27 cellular contexts compared by ENCODE assay signal in the genomic region with DNA sequence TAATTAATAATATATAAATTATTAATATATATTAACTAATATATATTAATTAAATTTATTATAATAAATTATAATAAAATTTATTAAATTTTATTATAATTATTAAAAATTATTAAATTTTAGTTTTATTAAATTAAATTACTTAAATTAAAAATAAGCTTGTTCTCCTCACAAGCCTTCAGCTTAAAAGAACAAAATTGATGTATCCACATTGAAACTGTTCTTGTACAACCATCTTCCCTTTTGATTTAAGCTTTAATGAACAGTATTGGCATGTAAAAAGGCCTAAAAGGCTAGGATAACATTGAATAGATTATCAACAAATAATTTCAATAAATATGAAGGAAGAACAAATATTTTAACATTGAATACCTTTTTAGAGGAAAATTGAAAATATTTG.
"Had no signal": no experiment of that assay in that cellular context is flagged by ENCODE, and none has a peak within 500 bp of the region (broad histone marks: within the 10 kb centered on the region; RNA-seq: fewer than 3 reads in every experiment).

No MANE protein-coding gene starts in this region.

- H3K27me3 Mint-ChIP-seq: activated B cell treated with CpG ODN at 0.5 μM for 24 hours; activated CD8-positive, alpha-beta T cell treated with anti-CD3 and anti-CD28 coated beads for 36 hours; activated naive CD8-positive, alpha-beta T cell; activated T-helper 17 cell treated with anti-CD3 and anti-CD28 coated beads, Interleukin-2, amount 50 U/mL, for 72 hours had no signal

- H3K4me3 Mint-ChIP-seq: activated B cell treated with CpG ODN at 0.5 μM for 24 hours; activated CD8-positive, alpha-beta T cell treated with anti-CD3 and anti-CD28 coated beads for 36 hours; activated naive CD8-positive, alpha-beta T cell; activated T-cell treated with anti-CD3 and anti-CD28 coated beads, Interleukin-2, amount 50 U/mL, for 4 hours; activated T-helper 17 cell treated with anti-CD3 and anti-CD28 coated beads, Interleukin-2, amount 50 U/mL, for 72 hours had no signal

- DNase-seq: activated B cell treated with CpG ODN at 0.5 μM for 24 hours; activated CD4-positive, alpha-beta T cell treated with anti-CD3 and anti-CD28 coated beads for 48 hours; activated CD4-positive, alpha-beta T cell treated with anti-CD3 and anti-CD28 coated beads, Interleukin-2, amount 50 U/mL, for 1 hour; activated CD4-positive, alpha-beta T cell treated with anti-CD3 and anti-CD28 coated beads, Interleukin-2, amount 50 U/mL, for 48 hours; activated CD8-positive, alpha-beta memory T cell treated with anti-CD3 and anti-CD28 coated beads for 24 hours; activated CD8-positive, alpha-beta T cell treated with anti-CD3 and anti-CD28 coated beads for 36 hours; activated effector memory CD4-positive, alpha-beta T cell treated with Interleukin-2 at 50 U/mL for 16 hours; activated gamma-delta T cell treated with Interleukin-2 at 50 U/mL for 16 hours; activated naive CD4-positive, alpha-beta T cell treated with anti-CD3 and anti-CD28 coated beads, Interleukin-2, amount 50 U/mL, for 16 hours; activated naive CD4-positive, alpha-beta T cell treated with Interleukin-2 at 50 U/mL for 16 hours; activated T-cell treated with anti-CD3 and anti-CD28 coated beads, Interleukin-2, amount 50 U/mL, for 4 hours; adrenal gland; amygdala; aorta; body of pancreas; caudate nucleus; colonic mucosa; effector CD8-positive, alpha-beta T cell; foreskin fibroblast; head of caudate nucleus; hippocampal formation; T-helper 2 cell had no signal

- H3K9me3 ChIP-seq: adrenal gland, body of pancreas, colonic mucosa had no signal

- H3K4me1 Mint-ChIP-seq: activated B cell treated with CpG ODN at 0.5 μM for 24 hours; activated T-helper 17 cell treated with anti-CD3 and anti-CD28 coated beads, Interleukin-2, amount 50 U/mL, for 72 hours had no signal

- H3K27ac ChIP-seq: adrenal gland, body of pancreas, colonic mucosa, VCaP had no signal

- H3K9me3 Mint-ChIP-seq: activated B cell treated with CpG ODN at 0.5 μM for 24 hours; activated CD8-positive, alpha-beta T cell treated with anti-CD3 and anti-CD28 coated beads for 36 hours; activated T-helper 17 cell treated with anti-CD3 and anti-CD28 coated beads, Interleukin-2, amount 50 U/mL, for 72 hours had no signal

- ATAC-seq: activated CD4-positive, CD25-positive, alpha-beta regulatory T cell treated with anti-CD3 and anti-CD28 coated beads, Interleukin-2, amount 50 U/mL, for 24 hours; activated CD8-positive, alpha-beta T cell treated with anti-CD3 and anti-CD28 coated beads for 36 hours; activated T-cell treated with anti-CD3 and anti-CD28 coated beads, Interleukin-2, amount 50 U/mL, for 4 hours; activated T-helper 17 cell treated with anti-CD3 and anti-CD28 coated beads, Interleukin-2, amount 50 U/mL, for 72 hours; body of pancreas; esophagus mucosa had no signal

- H3K4me3 ChIP-seq: adrenal gland, body of pancreas, colonic mucosa had no signal

- H3K27me3 ChIP-seq: adrenal gland, body of pancreas, colonic mucosa had no signal

- H3K27ac Mint-ChIP-seq: activated B cell treated with CpG ODN at 0.5 μM for 24 hours; activated CD8-positive, alpha-beta T cell treated with anti-CD3 and anti-CD28 coated beads for 36 hours; activated naive CD8-positive, alpha-beta T cell; activated T-helper 17 cell treated with anti-CD3 and anti-CD28 coated beads, Interleukin-2, amount 50 U/mL, for 72 hours had no signal

- H3K4me1 ChIP-seq: adrenal gland, body of pancreas, colonic mucosa had no signal

- H3K36me3 ChIP-seq: adrenal gland, colonic mucosa had no signal

- H3K36me3 Mint-ChIP-seq: activated naive CD8-positive, alpha-beta T cell had no signal
